8 cellular contexts compared by ENCODE assay signal in the genomic region with DNA sequence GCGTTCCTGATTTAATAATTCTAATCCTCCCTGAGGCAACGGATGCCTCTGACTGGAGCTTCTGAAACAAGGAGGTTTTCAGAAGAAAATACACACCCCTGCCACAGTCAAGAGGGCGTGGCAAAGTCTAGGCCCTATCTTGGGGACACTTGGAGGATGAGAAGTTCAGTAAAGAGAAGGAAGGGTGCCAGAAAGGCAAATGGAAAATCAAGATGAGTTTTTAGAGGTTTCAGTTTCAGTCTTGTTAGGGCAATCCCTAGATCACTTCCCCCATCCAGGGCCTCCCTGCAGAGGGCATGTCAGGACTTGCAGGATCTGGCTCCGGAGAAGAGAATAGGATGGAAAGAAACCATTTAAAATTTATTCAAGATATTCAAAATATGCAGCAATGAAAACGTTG. TPM values are rescaled to one million over a fixed set of nuclear protein-coding genes. Genes with fewer than 3 reads are reported as not detected.
DNase-seq lines count a peak whose midpoint lies in the region; ATAC-seq lines count a peak whose summit lies in the region.

No MANE protein-coding gene starts in this region.

- H3K36me3 ChIP-seq in muscle layer of colon (ENCODE audit: insufficient read depth, low read length): no peaks in the 10 kb centered on the region

- peak overlapping the region; percentile 65 for H3K27ac ChIP-seq in muscle layer of colon (ENCODE audit: low read depth, low read length)

- H3K36me3 Mint-ChIP-seq in activated CD4-positive, alpha-beta memory T cell treated with anti-CD3 and anti-CD28 coated beads for 36 hours: no peaks in the 10 kb centered on the region

- no peaks in the 10 kb centered on the region for H3K27me3 ChIP-seq in muscle layer of colon (ENCODE audit: control insufficient read depth in 1 of 2, insufficient read depth in 2 of 2, low read length in 2 of 2)

- H3K9ac ChIP-seq in muscle layer of colon (ENCODE audit: low read length): no peak overlapping the region

- H3K4me1 Mint-ChIP-seq in activated CD4-positive, alpha-beta memory T cell treated with anti-CD3 and anti-CD28 coated beads for 36 hours (ENCODE audit: low read depth): no peaks in the 10 kb centered on the region

- H3K27ac Mint-ChIP-seq in activated CD4-positive, alpha-beta memory T cell treated with anti-CD3 and anti-CD28 coated beads for 36 hours: no peak overlapping the region

- peaks cover 7% of the 10 kb centered on the region for H3K4me1 ChIP-seq in muscle layer of colon (ENCODE audit: insufficient read depth, low read length)

- POLR2A ChIA-PET in activated CD4-positive, alpha-beta memory T cell treated with anti-CD3 and anti-CD28 coated beads for 36 hours (lab: Charles Lee): no interaction called here

- H3K4me3 ChIP-seq in muscle layer of colon (ENCODE audit: low read depth in 1 of 2, low read length in 2 of 2): peak overlapping the region in 1 of 2 donors; percentile 30

- DNase-seq in DMS79 treated with DMSO at 0.1 percent for 48 hours (lab: John Stamatoyannopoulos, UW) (peak; percentile 44), NOMO-1 treated with DMSO at 0.1 percent for 48 hours (lab: John Stamatoyannopoulos, UW; ENCODE audit: unreplicated experiment) (peak; percentile 76), epidermal melanocyte (ENCODE audit: insufficient read length, low spot score) (peak; percentile 74)
- DNase-seq in activated T-cell treated with anti-CD3 and anti-CD28 coated beads, Interleukin-2, amount 50 U/mL, for 48 hours: no peak
- DNase-seq in activated CD4-positive, alpha-beta memory T cell treated with anti-CD3 and anti-CD28 coated beads for 36 hours: no peak
- no peak for DNase-seq in activated naive CD4-positive, alpha-beta T cell (lab: John Stamatoyannopoulos, UW)

- H3K4me3 Mint-ChIP-seq in activated CD4-positive, alpha-beta memory T cell treated with anti-CD3 and anti-CD28 coated beads for 36 hours: no peak overlapping the region

- intact Hi-C loops in activated CD4-positive, alpha-beta memory T cell treated with anti-CD3 and anti-CD28 coated beads for 36 hours (cut with micrococcal nuclease): no loop called here

- no peaks in the 10 kb centered on the region for H3K27me3 Mint-ChIP-seq in activated CD4-positive, alpha-beta memory T cell treated with anti-CD3 and anti-CD28 coated beads for 36 hours

- ATAC-seq in HG02610 (IDR thresholded peaks at IDR 0.05; ENCODE audit: unreplicated experiment): peak; percentile 88

- CTCF ChIA-PET in activated CD4-positive, alpha-beta memory T cell treated with anti-CD3 and anti-CD28 coated beads for 36 hours (lab: Charles Lee): interaction anchor here (0.7 to 1.1 kb wide), 2 partner anchors 39 to 133 kb away, joined by 3 to 4 read pairs; no protein-coding TSS in a partner anchor

- no peaks in the 10 kb centered on the region for H3K9me3 Mint-ChIP-seq in activated CD4-positive, alpha-beta memory T cell treated with anti-CD3 and anti-CD28 coated beads for 36 hours

- H3K9me3 ChIP-seq in muscle layer of colon (ENCODE audit: low read length): no peaks in the 10 kb centered on the region

RNA-seq across cellular contexts. Expression of gene FGF2, which starts 28.5 kb away (rescaled TPM):
- total RNA-seq in activated CD4-positive, alpha-beta memory T cell treated with anti-CD3 and anti-CD28 coated beads for 36 hours: under 1 TPM; 0.36 to 0.56 TPM

Comparison
In these comparisons a context has a peak if more than half of its experiments do, and no peak if none do; other contexts are left out.
1. DNase-seq: peak in DMS79 treated with DMSO at 0.1 percent for 48 hours (single experiment), NOMO-1 treated with DMSO at 0.1 percent for 48 hours (single experiment) and epidermal melanocyte (single experiment); none in activated T-cell treated with anti-CD3 and anti-CD28 coated beads, Interleukin-2, amount 50 U/mL, for 48 hours (0 of 2), activated CD4-positive, alpha-beta memory T cell treated with anti-CD3 and anti-CD28 coated beads for 36 hours (single experiment) and activated naive CD4-positive, alpha-beta T cell (0 of 4).